In the genomic region with DNA sequence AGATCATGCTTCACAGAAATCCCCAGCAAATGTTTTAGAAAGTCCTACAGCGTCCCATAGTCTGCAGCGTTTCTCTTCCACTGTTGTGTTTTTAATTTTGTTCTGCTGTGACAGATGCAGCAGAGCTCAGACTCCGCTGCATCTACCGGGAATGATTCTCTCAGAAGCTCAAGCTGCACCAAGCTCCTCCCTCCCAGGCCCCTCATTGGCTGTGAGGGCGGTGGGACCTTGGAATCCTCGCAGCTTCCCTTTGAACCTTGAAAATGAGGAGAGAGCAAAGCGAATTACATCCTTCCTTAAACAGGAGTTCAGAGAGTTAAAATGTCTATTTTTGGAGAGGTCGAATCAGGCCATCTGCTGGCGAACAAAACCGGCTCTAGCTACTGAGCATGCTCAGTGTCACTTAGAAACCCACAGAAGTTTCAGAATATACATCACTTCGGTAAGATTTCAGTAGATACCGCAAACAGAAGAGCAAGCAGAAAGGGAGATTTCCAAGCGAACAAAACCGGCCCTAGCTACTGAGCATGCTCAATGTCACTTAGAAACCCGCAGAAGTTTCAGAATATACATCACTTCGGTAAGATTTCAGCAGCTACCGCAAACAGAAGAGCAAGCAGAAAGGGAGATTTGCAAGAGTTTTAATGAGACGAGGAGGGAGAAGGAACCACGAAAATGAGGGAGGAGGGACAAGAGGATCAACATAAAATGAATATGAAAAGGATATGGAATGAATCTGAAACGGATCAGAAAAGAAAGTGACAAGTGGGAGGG, we compare ENCODE assay signal across 1 cellular context.
TF ChIP-seq lines count a peak whose summit lies in the region.

A gene (minus strand): TSS at position 144 of the 774 bp plus-strand sequence. CDS start 188 bp downstream, outside the sequence.

TF ChIP-seq in GM12878, 131 proteins besides CTCF, POLR2A, EP300 and RAD21 (continued from another document):
- TF ChIP-seq, protein P1, sequence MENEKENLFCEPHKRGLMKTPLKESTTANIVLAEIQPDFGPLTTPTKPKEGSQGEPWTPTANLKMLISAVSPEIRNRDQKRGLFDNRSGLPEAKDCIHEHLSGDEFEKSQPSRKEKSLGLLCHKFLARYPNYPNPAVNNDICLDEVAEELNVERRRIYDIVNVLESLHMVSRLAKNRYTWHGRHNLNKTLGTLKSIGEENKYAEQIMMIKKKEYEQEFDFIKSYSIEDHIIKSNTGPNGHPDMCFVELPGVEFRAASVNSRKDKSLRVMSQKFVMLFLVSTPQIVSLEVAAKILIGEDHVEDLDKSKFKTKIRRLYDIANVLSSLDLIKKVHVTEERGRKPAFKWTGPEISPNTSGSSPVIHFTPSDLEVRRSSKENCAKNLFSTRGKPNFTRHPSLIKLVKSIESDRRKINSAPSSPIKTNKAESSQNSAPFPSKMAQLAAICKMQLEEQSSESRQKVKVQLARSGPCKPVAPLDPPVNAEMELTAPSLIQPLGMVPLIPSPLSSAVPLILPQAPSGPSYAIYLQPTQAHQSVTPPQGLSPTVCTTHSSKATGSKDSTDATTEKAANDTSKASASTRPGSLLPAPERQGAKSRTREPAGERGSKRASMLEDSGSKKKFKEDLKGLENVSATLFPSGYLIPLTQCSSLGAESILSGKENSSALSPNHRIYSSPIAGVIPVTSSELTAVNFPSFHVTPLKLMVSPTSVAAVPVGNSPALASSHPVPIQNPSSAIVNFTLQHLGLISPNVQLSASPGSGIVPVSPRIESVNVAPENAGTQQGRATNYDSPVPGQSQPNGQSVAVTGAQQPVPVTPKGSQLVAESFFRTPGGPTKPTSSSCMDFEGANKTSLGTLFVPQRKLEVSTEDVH (IDR thresholded peaks at IDR 0.05; ENCODE audit: low read depth, partially characterized antibody) = no peak
- TF ChIP-seq CREM (IDR thresholded peaks at IDR 0.05; ENCODE audit: low read depth) = peak; percentile 41; the same call in 1 of the 2 replicates
- TF ChIP-seq BRCA1 (IDR thresholded peaks at IDR 0.05; ENCODE audit: low read depth, low read length) = no peak
- no peak for TF ChIP-seq HCFC1 (IDR thresholded peaks at IDR 0.05; ENCODE audit: low read length)
- no peak for TF ChIP-seq HDAC6 (IDR thresholded peaks at IDR 0.05; ENCODE audit: unreplicated experiment)
- peak; percentile 71 for TF ChIP-seq BCL11A (IDR thresholded peaks at IDR 0.05; ENCODE audit: low read depth, low read length)
- 0 out of 2 replicates have a peak, but pooled peaks have one; percentile 23 for TF ChIP-seq GABPA (IDR thresholded peaks at IDR 0.05; ENCODE audit: low read depth)
- peak; percentile 68; the same call in 1 of the 2 replicates for TF ChIP-seq CBX5 (IDR thresholded peaks at IDR 0.05; ENCODE audit: low read depth)
- TF ChIP-seq, protein P2, sequence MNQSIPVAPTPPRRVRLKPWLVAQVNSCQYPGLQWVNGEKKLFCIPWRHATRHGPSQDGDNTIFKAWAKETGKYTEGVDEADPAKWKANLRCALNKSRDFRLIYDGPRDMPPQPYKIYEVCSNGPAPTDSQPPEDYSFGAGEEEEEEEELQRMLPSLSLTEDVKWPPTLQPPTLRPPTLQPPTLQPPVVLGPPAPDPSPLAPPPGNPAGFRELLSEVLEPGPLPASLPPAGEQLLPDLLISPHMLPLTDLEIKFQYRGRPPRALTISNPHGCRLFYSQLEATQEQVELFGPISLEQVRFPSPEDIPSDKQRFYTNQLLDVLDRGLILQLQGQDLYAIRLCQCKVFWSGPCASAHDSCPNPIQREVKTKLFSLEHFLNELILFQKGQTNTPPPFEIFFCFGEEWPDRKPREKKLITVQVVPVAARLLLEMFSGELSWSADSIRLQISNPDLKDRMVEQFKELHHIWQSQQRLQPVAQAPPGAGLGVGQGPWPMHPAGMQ (IDR thresholded peaks at IDR 0.05; ENCODE audit: borderline replicate concordance) = no peak
- TF ChIP-seq, protein P3, sequence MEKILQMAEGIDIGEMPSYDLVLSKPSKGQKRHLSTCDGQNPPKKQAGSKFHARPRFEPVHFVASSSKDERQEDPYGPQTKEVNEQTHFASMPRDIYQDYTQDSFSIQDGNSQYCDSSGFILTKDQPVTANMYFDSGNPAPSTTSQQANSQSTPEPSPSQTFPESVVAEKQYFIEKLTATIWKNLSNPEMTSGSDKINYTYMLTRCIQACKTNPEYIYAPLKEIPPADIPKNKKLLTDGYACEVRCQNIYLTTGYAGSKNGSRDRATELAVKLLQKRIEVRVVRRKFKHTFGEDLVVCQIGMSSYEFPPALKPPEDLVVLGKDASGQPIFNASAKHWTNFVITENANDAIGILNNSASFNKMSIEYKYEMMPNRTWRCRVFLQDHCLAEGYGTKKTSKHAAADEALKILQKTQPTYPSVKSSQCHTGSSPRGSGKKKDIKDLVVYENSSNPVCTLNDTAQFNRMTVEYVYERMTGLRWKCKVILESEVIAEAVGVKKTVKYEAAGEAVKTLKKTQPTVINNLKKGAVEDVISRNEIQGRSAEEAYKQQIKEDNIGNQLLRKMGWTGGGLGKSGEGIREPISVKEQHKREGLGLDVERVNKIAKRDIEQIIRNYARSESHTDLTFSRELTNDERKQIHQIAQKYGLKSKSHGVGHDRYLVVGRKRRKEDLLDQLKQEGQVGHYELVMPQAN (conservative IDR thresholded peaks at IDR 0.05) = no peak; the same call in none of the 2 replicates
- peak; percentile 41; the same call in 1 of the 2 replicates for TF ChIP-seq TCF7 (IDR thresholded peaks at IDR 0.05; ENCODE audit: borderline replicate concordance)
- no peak for TF ChIP-seq LARP7 (IDR thresholded peaks at IDR 0.05)
- peak; percentile 71 for TF ChIP-seq PML (IDR thresholded peaks at IDR 0.05; ENCODE audit: low read length)
- 0 out of 2 replicates have a peak, but pooled peaks have one; percentile 8 for TF ChIP-seq TCF12 (IDR thresholded peaks at IDR 0.05; ENCODE audit: low read depth, low read length)
- TF ChIP-seq GATAD2B (conservative IDR thresholded peaks at IDR 0.05; ENCODE audit: low read depth) = 0 out of 2 replicates have a peak, but pooled peaks have one; percentile 3
- TF ChIP-seq, protein P4, sequence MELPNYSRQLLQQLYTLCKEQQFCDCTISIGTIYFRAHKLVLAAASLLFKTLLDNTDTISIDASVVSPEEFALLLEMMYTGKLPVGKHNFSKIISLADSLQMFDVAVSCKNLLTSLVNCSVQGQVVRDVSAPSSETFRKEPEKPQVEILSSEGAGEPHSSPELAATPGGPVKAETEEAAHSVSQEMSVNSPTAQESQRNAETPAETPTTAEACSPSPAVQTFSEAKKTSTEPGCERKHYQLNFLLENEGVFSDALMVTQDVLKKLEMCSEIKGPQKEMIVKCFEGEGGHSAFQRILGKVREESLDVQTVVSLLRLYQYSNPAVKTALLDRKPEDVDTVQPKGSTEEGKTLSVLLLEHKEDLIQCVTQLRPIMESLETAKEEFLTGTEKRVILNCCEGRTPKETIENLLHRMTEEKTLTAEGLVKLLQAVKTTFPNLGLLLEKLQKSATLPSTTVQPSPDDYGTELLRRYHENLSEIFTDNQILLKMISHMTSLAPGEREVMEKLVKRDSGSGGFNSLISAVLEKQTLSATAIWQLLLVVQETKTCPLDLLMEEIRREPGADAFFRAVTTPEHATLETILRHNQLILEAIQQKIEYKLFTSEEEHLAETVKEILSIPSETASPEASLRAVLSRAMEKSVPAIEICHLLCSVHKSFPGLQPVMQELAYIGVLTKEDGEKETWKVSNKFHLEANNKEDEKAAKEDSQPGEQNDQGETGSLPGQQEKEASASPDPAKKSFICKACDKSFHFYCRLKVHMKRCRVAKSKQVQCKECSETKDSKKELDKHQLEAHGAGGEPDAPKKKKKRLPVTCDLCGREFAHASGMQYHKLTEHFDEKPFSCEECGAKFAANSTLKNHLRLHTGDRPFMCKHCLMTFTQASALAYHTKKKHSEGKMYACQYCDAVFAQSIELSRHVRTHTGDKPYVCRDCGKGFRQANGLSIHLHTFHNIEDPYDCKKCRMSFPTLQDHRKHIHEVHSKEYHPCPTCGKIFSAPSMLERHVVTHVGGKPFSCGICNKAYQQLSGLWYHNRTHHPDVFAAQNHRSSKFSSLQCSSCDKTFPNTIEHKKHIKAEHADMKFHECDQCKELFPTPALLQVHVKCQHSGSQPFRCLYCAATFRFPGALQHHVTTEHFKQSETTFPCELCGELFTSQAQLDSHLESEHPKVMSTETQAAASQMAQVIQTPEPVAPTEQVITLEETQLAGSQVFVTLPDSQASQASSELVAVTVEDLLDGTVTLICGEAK (IDR thresholded peaks at IDR 0.05; ENCODE audit: borderline replicate concordance) = no peak
- TF ChIP-seq, protein P5, sequence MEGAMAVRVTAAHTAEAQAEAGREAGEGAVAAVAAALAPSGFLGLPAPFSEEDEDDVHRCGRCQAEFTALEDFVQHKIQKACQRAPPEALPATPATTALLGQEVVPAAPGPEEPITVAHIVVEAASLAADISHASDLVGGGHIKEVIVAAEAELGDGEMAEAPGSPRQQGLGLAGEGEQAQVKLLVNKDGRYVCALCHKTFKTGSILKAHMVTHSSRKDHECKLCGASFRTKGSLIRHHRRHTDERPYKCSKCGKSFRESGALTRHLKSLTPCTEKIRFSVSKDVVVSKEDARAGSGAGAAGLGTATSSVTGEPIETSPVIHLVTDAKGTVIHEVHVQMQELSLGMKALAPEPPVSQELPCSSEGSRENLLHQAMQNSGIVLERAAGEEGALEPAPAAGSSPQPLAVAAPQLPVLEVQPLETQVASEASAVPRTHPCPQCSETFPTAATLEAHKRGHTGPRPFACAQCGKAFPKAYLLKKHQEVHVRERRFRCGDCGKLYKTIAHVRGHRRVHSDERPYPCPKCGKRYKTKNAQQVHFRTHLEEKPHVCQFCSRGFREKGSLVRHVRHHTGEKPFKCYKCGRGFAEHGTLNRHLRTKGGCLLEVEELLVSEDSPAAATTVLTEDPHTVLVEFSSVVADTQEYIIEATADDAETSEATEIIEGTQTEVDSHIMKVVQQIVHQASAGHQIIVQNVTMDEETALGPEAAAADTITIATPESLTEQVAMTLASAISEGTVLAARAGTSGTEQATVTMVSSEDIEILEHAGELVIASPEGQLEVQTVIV (IDR thresholded peaks at IDR 0.05; ENCODE audit: borderline replicate concordance, partially characterized antibody) = no peak
- TF ChIP-seq YY1 (IDR thresholded peaks at IDR 0.05; ENCODE audit: low read depth, low read length) = 0 out of 2 replicates have a peak, but pooled peaks have one; percentile 7
- TF ChIP-seq MTA2 (IDR thresholded peaks at IDR 0.05; ENCODE audit: low read depth) = peak; percentile 93
